Comparison of ENCODE assay signal across 8 cellular contexts in genomic region chr1:204363335-204364114, GRCh38. TPM values are rescaled to one million over a fixed set of nuclear protein-coding genes. Genes with fewer than 3 reads are reported as not detected.
DNase-seq lines count a peak whose midpoint lies in the region; ATAC-seq and TF ChIP-seq lines count a peak whose summit lies in the region.

No MANE protein-coding gene starts in this region.

- H3K36me3 ChIP-seq in neuron (ENCODE audit: insufficient read depth, low read length) (no peaks in the 10 kb centered on the region), stomach (peaks cover 0 to under 1% (median 0%) of the 10 kb centered on the region in 4 donors)

- peak overlapping the region; percentile 58 to 76 (median 70) for H3K27ac ChIP-seq in stomach

- H2AFZ ChIP-seq in neuron (ENCODE audit: low read depth, low read length) = peak overlapping the region; percentile 90

- no peak for TF ChIP-seq POLR2A in stomach (IDR thresholded peaks at IDR 0.05)

- H3K4me1 ChIP-seq in neuron (ENCODE audit: insufficient read depth, low read length) (peaks cover 21% of the 10 kb centered on the region), stomach (peaks cover 35 to 54% (median 38%) of the 10 kb centered on the region in 4 donors)

- TF ChIP-seq CTCF in LNCaP clone FGC (IDR thresholded peaks at IDR 0.05; ENCODE audit: control insufficient read depth, extremely low read depth, insufficient read depth) (peak; percentile 83), stomach (IDR thresholded peaks at IDR 0.05) (peak in 6 of 7 experiments; percentile 89 to 99 (median 97))

- TF ChIP-seq EP300 in stomach (IDR thresholded peaks at IDR 0.05) = no peak

- DNase-seq in ACHN (peak; percentile 69), LNCaP clone FGC (ENCODE audit: low read depth) (no peak), SHP77 treated with DMSO at 0.1 percent for 48 hours (lab: John Stamatoyannopoulos, UW) (peak; percentile 33), foreskin melanocyte (peak; percentile 65), stomach (peak; percentile 74)
- DNase-seq in activated gamma-delta T cell treated with anti-CD3 and anti-CD28 coated beads, Interleukin-2, amount 50 U/mL, for 16 hours (ENCODE audit: low read depth) = peak; percentile 64

- H3K9me3 ChIP-seq in neuron (ENCODE audit: low read length) (no peaks in the 10 kb centered on the region), stomach (no peaks in the 10 kb centered on the region)

- H3K27me3 ChIP-seq in neuron (ENCODE audit: insufficient read depth, low read length) = peaks cover 20% of the 10 kb centered on the region
- peaks cover 0 to 19% (median 0%) of the 10 kb centered on the region in 3 donors for H3K27me3 ChIP-seq in stomach

- WGBS in stomach, 5 donors = 0 to 1% (median 1%) methylated on average over 16 to 27 of the region's 27 CpGs

- H3K4me3 ChIP-seq in LNCaP clone FGC (ENCODE audit: low read depth, low read length) (peak overlapping the region; percentile 47), neuron (ENCODE audit: low read length) (peak overlapping the region; percentile 34), stomach (peak overlapping the region; percentile 36 to 47 (median 46))

- peak; percentile 60 for ATAC-seq in GM18907 (IDR thresholded peaks at IDR 0.05; ENCODE audit: unreplicated experiment)

- intact Hi-C loops in stomach (cut with DNase I; ENCODE audit: low total_unique reads) = loop anchor here (5.0 kb wide), 2 partner anchors 151 to 201 kb away; partner anchors contain the start of gene GOLT1A

- in situ Hi-C loops in ACHN (cut with HindIII; ENCODE audit: low pct_ligation_motif_present, low pct_unique_long_range_greater_than_20kb, low sequenced_read_pairs) = loop anchor here (25.0 kb wide), 1 partner anchor 201 kb away; the partner anchor contains the start of genes ETNK2 and REN

RNA-seq across cellular contexts. Expression of gene PLEKHA6, which starts 3.8 kb away (rescaled TPM):
- 10 to 100 TPM; 12.5 to 97.9 (median 39.1) TPM for total RNA-seq in stomach
- polyA plus RNA-seq in stomach = 10 to 100 TPM in 2 of 3 donors, 1 to 10 TPM in 1; 6.4 to 37.5 (median 32.1) TPM

RNA-seq across cellular contexts. Expression of gene PPP1R15B, which starts 48.1 kb away (rescaled TPM):
- 10 to 100 TPM; 19.8 to 74.4 (median 51.6) TPM for total RNA-seq in stomach
- 10 to 100 TPM in 1 of 3 donors, 1 to 10 TPM in 2; 6.5 to 11.1 (median 9.3) TPM for polyA plus RNA-seq in stomach
